8 cellular contexts compared by ENCODE assay signal in genomic region chr6:10747251-10747972, GRCh38. TPM values are rescaled to one million over a fixed set of nuclear protein-coding genes. Genes with fewer than 3 reads are reported as not detected.
A peak's percentile ranks its signal among the peaks of the same experiment; 100 is the strongest.
DNase-seq lines count a peak whose midpoint lies in the region; ATAC-seq and TF ChIP-seq lines count a peak whose summit lies in the region.

TSS of gene TMEM14B (plus strand) at chr6:10747805. CDS start at chr6:10749246, 1,441 bp downstream.

- ATAC-seq in GM18907 (IDR thresholded peaks at IDR 0.05; ENCODE audit: unreplicated experiment), result peak; percentile 93
- peak; percentile 96 for ATAC-seq in HG03159 (IDR thresholded peaks at IDR 0.05; ENCODE audit: unreplicated experiment)
- peak; percentile 98 for ATAC-seq in WTC11

- H3K4me3 ChIP-seq in AG04449 (ENCODE audit: low read depth, low read length) (peak within 1 kb of the TSS; percentile 90), cardiac fibroblast (replicated peaks in 1 of 2; ENCODE audit: low read depth in 2 of 2, low read length in 2 of 2) (peak within 1 kb of the TSS; percentile 79 to 82), spleen (peak within 1 kb of the TSS; percentile 50 to 82 (median 65))

- peak within 1 kb of the TSS; percentile 94 for H3K27ac Mint-ChIP-seq in WTC11

- DNase-seq in AG04449 (ENCODE audit: low read depth, low spot score), result peak; percentile 50
- peak; percentile 98 for DNase-seq in NCI-H2227 treated with DMSO at 0.1 percent for 48 hours (lab: John Stamatoyannopoulos, UW)
- peak; percentile 100 for DNase-seq in WTC11 (ENCODE audit: low spot score)
- peak; percentile 96 to 97 for DNase-seq in cardiac fibroblast (ENCODE audit: low read depth in 2 of 2)
- peak; percentile 100 for DNase-seq in iPS-NIHi7 (ENCODE audit: extremely low spot score)
- DNase-seq in spleen, result peak; percentile 100

- peak in 1 of 3 donors; percentile 16 for TF ChIP-seq POLR2A in spleen (IDR thresholded peaks at IDR 0.05)

- no peaks in the 10 kb centered on the region for H3K27me3 ChIP-seq in spleen (replicated peaks in 1 of 7)

- peak within 1 kb of the TSS; percentile 93 for H3K4me3 Mint-ChIP-seq in WTC11

- 1 to 2% (median 1%) methylated on average over 21 to 52 of the region's 52 CpGs for WGBS in spleen, 5 donors

- H3K9me3 ChIP-seq in spleen, result no peaks in the 10 kb centered on the region

- intact Hi-C loops in spleen (cut with DNase I; ENCODE audit: low total_unique reads), result loop anchor here (10.0 kb wide), 1 partner anchor 53 kb away; the partner anchor contains the start of genes C6orf52 and PAK1IP1

- peaks cover 41% of the 10 kb centered on the region for H3K4me1 Mint-ChIP-seq in WTC11

- POLR2A ChIA-PET in AG04449 (lab: Yijun Ruan, JAX) (interaction anchor here (1.7 kb wide), 1 partner anchor 25 kb away, joined by 8 read pairs; the partner anchor contains the start of gene TMEM14C), WTC11 (lab: Charles Lee) (interaction anchor here (1.8 to 3.9 kb wide), 2 partner anchors 26 to 52 kb away, joined by 7 to 43 read pairs; partner anchors contain the start of genes C6orf52, PAK1IP1 and TMEM14C)

- H3K9me3 Mint-ChIP-seq in WTC11, result no peaks in the 10 kb centered on the region

- peaks cover 9 to 59% (median 37%) of the 10 kb centered on the region in 6 donors for H3K4me1 ChIP-seq in spleen

- H3K36me3 Mint-ChIP-seq in WTC11, result peaks cover 18% of the 10 kb centered on the region

- CTCF ChIA-PET in AG04449 (lab: Yijun Ruan, JAX) (interaction anchor here (1.0 to 2.9 kb wide), 8 partner anchors 7 to 1763 kb away, joined by 3 to 20 read pairs (median 4); no protein-coding TSS in a partner anchor), WTC11 (lab: Charles Lee) (interaction anchor here (0.6 to 2.9 kb wide), 4 partner anchors 12 to 281 kb away, joined by 5 to 11 read pairs (median 5); partner anchors contain the start of gene TMEM14C)

- peaks cover 0 to 33% (median 7%) of the 10 kb centered on the region in 6 donors for H3K36me3 ChIP-seq in spleen

- H3K27ac ChIP-seq in spleen, result peak within 1 kb of the TSS; percentile 80 to 90 (median 88)

- H3K27me3 Mint-ChIP-seq in WTC11 (ENCODE audit: low read depth), result no peaks in the 10 kb centered on the region

- TF ChIP-seq CTCF in AG04449 (IDR thresholded peaks at IDR 0.05; ENCODE audit: insufficient read depth, low read length, missing control alignments), result no peak
- no peak for TF ChIP-seq CTCF in WTC11 (IDR thresholded peaks at IDR 0.05)
- no peak for TF ChIP-seq CTCF in cardiac fibroblast (IDR thresholded peaks at IDR 0.05; ENCODE audit: low read depth, low read length)
- peak in 3 of 11 experiments; percentile 22 to 39 (median 25) for TF ChIP-seq CTCF in spleen (IDR thresholded peaks at IDR 0.05 in 8 of 11, conservative IDR thresholded peaks at IDR 0.05 in 3 of 11)

TF ChIP-seq in WTC11, 78 proteins besides CTCF, POLR2A, EP300 and RAD21 (continues in another document):
- TF ChIP-seq PRDM15 (CRISPR knock-in tag; IDR thresholded peaks at IDR 0.05), result peak; percentile 62; the same call in 1 of the 2 replicates
- TF ChIP-seq ZNF416 (CRISPR knock-in tag; IDR thresholded peaks at IDR 0.05), result no peak
- TF ChIP-seq, protein P1, sequence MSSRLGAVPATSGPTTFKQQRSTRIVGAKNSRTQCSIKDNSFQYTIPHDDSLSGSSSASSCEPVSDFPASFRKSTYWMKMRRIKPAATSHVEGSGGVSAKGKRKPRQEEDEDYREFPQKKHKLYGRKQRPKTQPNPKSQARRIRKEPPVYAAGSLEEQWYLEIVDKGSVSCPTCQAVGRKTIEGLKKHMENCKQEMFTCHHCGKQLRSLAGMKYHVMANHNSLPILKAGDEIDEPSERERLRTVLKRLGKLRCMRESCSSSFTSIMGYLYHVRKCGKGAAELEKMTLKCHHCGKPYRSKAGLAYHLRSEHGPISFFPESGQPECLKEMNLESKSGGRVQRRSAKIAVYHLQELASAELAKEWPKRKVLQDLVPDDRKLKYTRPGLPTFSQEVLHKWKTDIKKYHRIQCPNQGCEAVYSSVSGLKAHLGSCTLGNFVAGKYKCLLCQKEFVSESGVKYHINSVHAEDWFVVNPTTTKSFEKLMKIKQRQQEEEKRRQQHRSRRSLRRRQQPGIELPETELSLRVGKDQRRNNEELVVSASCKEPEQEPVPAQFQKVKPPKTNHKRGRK (CRISPR knock-in tag; IDR thresholded peaks at IDR 0.05; ENCODE audit: borderline replicate concordance), result no peak
- TF ChIP-seq CREM (CRISPR knock-in tag; IDR thresholded peaks at IDR 0.05), result peak; percentile 74
- TF ChIP-seq AFF4 (CRISPR knock-in tag; IDR thresholded peaks at IDR 0.05; ENCODE audit: borderline replicate concordance), result no peak
- no peak for TF ChIP-seq ELF4 (CRISPR knock-in tag; IDR thresholded peaks at IDR 0.05; ENCODE audit: low read depth)
- TF ChIP-seq TEAD1 (CRISPR knock-in tag; IDR thresholded peaks at IDR 0.05), result peak; percentile 66; the same call in 1 of the 2 replicates
- TF ChIP-seq SP1 (CRISPR knock-in tag; conservative IDR thresholded peaks at IDR 0.05), result peak; percentile 89
- TF ChIP-seq IRF2 (CRISPR knock-in tag; IDR thresholded peaks at IDR 0.05; ENCODE audit: borderline replicate concordance, low read depth), result no peak
- TF ChIP-seq JUN (CRISPR knock-in tag; IDR thresholded peaks at IDR 0.05), result no peak
- no peak for TF ChIP-seq ZNF219 (CRISPR knock-in tag; IDR thresholded peaks at IDR 0.05; ENCODE audit: borderline replicate concordance)
- TF ChIP-seq, protein P2, sequence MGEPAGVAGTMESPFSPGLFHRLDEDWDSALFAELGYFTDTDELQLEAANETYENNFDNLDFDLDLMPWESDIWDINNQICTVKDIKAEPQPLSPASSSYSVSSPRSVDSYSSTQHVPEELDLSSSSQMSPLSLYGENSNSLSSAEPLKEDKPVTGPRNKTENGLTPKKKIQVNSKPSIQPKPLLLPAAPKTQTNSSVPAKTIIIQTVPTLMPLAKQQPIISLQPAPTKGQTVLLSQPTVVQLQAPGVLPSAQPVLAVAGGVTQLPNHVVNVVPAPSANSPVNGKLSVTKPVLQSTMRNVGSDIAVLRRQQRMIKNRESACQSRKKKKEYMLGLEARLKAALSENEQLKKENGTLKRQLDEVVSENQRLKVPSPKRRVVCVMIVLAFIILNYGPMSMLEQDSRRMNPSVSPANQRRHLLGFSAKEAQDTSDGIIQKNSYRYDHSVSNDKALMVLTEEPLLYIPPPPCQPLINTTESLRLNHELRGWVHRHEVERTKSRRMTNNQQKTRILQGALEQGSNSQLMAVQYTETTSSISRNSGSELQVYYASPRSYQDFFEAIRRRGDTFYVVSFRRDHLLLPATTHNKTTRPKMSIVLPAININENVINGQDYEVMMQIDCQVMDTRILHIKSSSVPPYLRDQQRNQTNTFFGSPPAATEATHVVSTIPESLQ (CRISPR knock-in tag; IDR thresholded peaks at IDR 0.05), result no peak
- TF ChIP-seq ETV6 (CRISPR knock-in tag; IDR thresholded peaks at IDR 0.05), result peak; percentile 85; the same call in 1 of the 2 replicates
- TF ChIP-seq ZNF121 (CRISPR knock-in tag; IDR thresholded peaks at IDR 0.05), result peak; percentile 100

RNA-seq across cellular contexts. Expression of gene TMEM14B, which starts in this region (rescaled TPM):
- total RNA-seq in WTC11 (2021) (72.7 to 82.9 TPM (median 78.0 TPM) in 3 replicates), spleen (10 to 100 TPM; 49.7 to 63.0 (median 57.9) TPM)
- 10 to 100 TPM; 67.4 to 83.5 (median 69.4) TPM for polyA plus RNA-seq in spleen

Comparison
In these comparisons a context has a peak if more than half of its experiments do, and no peak if none do; other contexts are left out.
1. Peak in every context shown above with its lines: DNase-seq, ATAC-seq, H3K4me3 ChIP-seq and H3K27ac ChIP-seq.
2. DNase-seq: peak in every context shown above with its lines; median percentile 100 in WTC11; 100 in iPS-NIHi7; 100 in spleen; 98 in NCI-H2227 treated with DMSO at 0.1 percent for 48 hours; 96 in cardiac fibroblast; 50 in AG04449.